Comparison of ENCODE assay signal across 17 cellular contexts in genomic region chr6:7256785-7257184, GRCh38. TPM values are rescaled to one million over a fixed set of nuclear protein-coding genes. Genes with fewer than 3 reads are reported as not detected.
DNase-seq lines count a peak whose midpoint lies in the region; ATAC-seq, FAIRE-seq and TF ChIP-seq lines count a peak whose summit lies in the region.
"Had no signal": no experiment of that assay in that cellular context is flagged by ENCODE, and none has a peak within 500 bp of the region (broad histone marks: within the 10 kb centered on the region; RNA-seq: fewer than 3 reads in every experiment).

No MANE protein-coding gene starts in this region.

- H3K27ac ChIP-seq in right cardiac atrium (ENCODE audit: low read length) (no peak overlapping the region), kidney (ENCODE audit: low read depth in 2 of 2, low read length in 2 of 2) (no peak overlapping the region), caudate nucleus (ENCODE audit: low read depth, low read length) (no peak overlapping the region)

- WGBS in right cardiac atrium: 93% methylated on average over 4 of the region's 4 CpGs

- ATAC-seq in right cardiac atrium (no peak), left cardiac atrium (no peak), GM18511 (IDR thresholded peaks at IDR 0.05; ENCODE audit: unreplicated experiment) (no peak)
- ATAC-seq: HCT116 had no signal

- peaks cover 2% of the 10 kb centered on the region for H3K4me1 ChIP-seq in right cardiac atrium (ENCODE audit: control insufficient read depth, insufficient read depth, low read length)
- H3K4me1 ChIP-seq in kidney (ENCODE audit: control insufficient read depth in 1 of 2, insufficient read depth in 1 of 2, low read depth in 1 of 2, low read length in 2 of 2): peaks cover 17 to 19% of the 10 kb centered on the region in 2 donors

- H3K4me3 ChIP-seq in right cardiac atrium (ENCODE audit: low read length) (no peak overlapping the region), kidney (ENCODE audit: low read length in 2 of 2) (no peak overlapping the region)

- no peak for FAIRE-seq in kidney (lab: Jason Lieb, UNC)

- TF ChIP-seq CTCF in kidney (IDR thresholded peaks at IDR 0.05; ENCODE audit: borderline replicate concordance, extremely low read depth, insufficient read depth): no peak

- no peak overlapping the region for H3K9ac ChIP-seq in kidney (ENCODE audit: low read length in 2 of 2)

- peaks cover 0 to 5% of the 10 kb centered on the region in 2 donors for H3K36me3 ChIP-seq in kidney (ENCODE audit: control insufficient read depth in 1 of 2, insufficient read depth in 2 of 2, low read length in 2 of 2)

- DNase-seq in right cardiac atrium (peak in 2 of 3 donors; percentile 10 to 30), left cardiac atrium (no peak), kidney (peak; percentile 11), posterior vena cava (ENCODE audit: low spot score) (peak; percentile 16), mucosa of gallbladder (ENCODE audit: low spot score) (no peak), caudate nucleus (lab: John Stamatoyannopoulos, UW) (no peak)
- DNase-seq: C1 segment of cervical spinal cord; CD4-positive, alpha-beta T cell; DMS153; DMS79; GF-D8; GOT3; H7; HFFc6; IMR-90 had no signal

- H3K27me3 ChIP-seq in right cardiac atrium (ENCODE audit: control insufficient read depth, insufficient read depth): no peaks in the 10 kb centered on the region

- intact Hi-C loops in right cardiac atrium (cut with DNase I) (no loop called here), left cardiac atrium (cut with DNase I) (no loop called here), kidney (cut with DNase I) (no loop called here), posterior vena cava (cut with DNase I) (no loop called here)

- H3K9me3 ChIP-seq in right cardiac atrium (ENCODE audit: control insufficient read depth, low read length) (no peaks in the 10 kb centered on the region), kidney (ENCODE audit: control insufficient read depth in 1 of 2, low read length in 2 of 2) (peaks cover 0 to 10% of the 10 kb centered on the region in 2 donors)

RNA-seq across cellular contexts. Expression of gene SSR1, which starts 56.2 kb away (rescaled TPM):
- total RNA-seq in right cardiac atrium (10 to 100 TPM; 71.6 to 96.3 (median 82.0) TPM), left cardiac atrium (10 to 100 TPM; 84.0 to 98.6 TPM), kidney (163 TPM), posterior vena cava (100 to 1,000 TPM; 124 to 133 TPM), mucosa of gallbladder (130 TPM)
- polyA plus RNA-seq in right cardiac atrium (21.6 TPM), kidney (ENCODE audit: insufficient read depth, low read depth, low replicate concordance) (40.4 TPM)

Comparison
In these comparisons a context has a peak if more than half of its experiments do, and no peak if none do; other contexts are left out.
1. DNase-seq: peak in right cardiac atrium (2 of 3), kidney (single experiment) and posterior vena cava (single experiment); none in left cardiac atrium (single experiment), mucosa of gallbladder (single experiment) and caudate nucleus (0 of 61).